ENCODE assay signal across 1 cellular context in the genomic region with DNA sequence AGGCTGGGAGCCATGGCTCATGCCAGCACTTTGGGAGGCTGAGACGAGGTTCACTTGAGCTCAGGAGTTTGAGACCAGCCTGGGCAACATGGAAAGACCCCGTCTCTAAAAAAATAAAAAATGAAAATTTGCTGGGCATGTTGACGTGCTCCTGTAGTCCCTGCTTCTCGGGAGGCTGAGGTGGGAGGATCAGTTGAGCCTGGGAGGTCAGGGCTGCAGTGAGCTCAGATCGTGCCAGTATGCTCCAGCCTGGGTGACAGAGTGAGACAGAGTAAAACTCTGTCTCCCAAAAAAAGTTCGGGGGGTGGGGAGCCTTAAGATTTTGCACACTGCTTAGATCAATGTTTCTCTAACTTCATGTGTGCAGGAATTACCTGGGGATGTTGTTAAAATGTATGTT.
TF ChIP-seq lines count a peak whose summit lies in the region.

No MANE protein-coding gene starts in this region.

TF ChIP-seq in GM23338, 12 proteins besides CTCF, POLR2A, EP300 and RAD21 (continued from another document):
- TF ChIP-seq, protein P1, sequence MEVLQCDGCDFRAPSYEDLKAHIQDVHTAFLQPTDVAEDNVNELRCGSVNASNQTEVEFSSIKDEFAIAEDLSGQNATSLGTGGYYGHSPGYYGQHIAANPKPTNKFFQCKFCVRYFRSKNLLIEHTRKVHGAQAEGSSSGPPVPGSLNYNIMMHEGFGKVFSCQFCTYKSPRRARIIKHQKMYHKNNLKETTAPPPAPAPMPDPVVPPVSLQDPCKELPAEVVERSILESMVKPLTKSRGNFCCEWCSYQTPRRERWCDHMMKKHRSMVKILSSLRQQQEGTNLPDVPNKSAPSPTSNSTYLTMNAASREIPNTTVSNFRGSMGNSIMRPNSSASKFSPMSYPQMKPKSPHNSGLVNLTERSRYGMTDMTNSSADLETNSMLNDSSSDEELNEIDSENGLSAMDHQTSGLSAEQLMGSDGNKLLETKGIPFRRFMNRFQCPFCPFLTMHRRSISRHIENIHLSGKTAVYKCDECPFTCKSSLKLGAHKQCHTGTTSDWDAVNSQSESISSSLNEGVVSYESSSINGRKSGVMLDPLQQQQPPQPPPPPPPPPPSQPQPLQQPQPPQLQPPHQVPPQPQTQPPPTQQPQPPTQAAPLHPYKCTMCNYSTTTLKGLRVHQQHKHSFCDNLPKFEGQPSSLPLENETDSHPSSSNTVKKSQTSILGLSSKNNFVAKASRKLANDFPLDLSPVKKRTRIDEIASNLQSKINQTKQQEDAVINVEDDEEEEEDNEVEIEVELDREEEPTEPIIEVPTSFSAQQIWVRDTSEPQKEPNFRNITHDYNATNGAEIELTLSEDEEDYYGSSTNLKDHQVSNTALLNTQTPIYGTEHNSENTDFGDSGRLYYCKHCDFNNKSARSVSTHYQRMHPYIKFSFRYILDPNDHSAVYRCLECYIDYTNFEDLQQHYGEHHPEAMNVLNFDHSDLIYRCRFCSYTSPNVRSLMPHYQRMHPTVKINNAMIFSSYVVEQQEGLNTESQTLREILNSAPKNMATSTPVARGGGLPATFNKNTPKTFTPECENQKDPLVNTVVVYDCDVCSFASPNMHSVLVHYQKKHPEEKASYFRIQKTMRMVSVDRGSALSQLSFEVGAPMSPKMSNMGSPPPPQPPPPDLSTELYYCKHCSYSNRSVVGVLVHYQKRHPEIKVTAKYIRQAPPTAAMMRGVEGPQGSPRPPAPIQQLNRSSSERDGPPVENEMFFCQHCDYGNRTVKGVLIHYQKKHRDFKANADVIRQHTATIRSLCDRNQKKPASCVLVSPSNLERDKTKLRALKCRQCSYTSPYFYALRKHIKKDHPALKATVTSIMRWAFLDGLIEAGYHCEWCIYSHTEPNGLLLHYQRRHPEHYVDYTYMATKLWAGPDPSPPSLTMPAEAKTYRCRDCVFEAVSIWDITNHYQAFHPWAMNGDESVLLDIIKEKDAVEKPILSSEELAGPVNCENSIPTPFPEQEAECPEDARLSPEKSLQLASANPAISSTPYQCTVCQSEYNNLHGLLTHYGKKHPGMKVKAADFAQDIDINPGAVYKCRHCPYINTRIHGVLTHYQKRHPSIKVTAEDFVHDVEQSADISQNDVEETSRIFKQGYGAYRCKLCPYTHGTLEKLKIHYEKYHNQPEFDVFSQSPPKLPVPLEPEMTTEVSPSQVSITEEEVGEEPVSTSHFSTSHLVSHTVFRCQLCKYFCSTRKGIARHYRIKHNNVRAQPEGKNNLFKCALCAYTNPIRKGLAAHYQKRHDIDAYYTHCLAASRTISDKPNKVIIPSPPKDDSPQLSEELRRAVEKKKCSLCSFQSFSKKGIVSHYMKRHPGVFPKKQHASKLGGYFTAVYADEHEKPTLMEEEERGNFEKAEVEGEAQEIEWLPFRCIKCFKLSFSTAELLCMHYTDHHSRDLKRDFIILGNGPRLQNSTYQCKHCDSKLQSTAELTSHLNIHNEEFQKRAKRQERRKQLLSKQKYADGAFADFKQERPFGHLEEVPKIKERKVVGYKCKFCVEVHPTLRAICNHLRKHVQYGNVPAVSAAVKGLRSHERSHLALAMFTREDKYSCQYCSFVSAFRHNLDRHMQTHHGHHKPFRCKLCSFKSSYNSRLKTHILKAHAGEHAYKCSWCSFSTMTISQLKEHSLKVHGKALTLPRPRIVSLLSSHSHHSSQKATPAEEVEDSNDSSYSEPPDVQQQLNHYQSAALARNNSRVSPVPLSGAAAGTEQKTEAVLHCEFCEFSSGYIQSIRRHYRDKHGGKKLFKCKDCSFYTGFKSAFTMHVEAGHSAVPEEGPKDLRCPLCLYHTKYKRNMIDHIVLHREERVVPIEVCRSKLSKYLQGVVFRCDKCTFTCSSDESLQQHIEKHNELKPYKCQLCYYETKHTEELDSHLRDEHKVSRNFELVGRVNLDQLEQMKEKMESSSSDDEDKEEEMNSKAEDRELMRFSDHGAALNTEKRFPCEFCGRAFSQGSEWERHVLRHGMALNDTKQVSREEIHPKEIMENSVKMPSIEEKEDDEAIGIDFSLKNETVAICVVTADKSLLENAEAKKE (CRISPR knock-in tag; IDR thresholded peaks at IDR 0.05): no peak
TF ChIP-seq in GM23338: peak in this region for 0.
